ENCODE assay signal across 15 cellular contexts in genomic region chr10:31075434-31075833, GRCh38. TPM values are rescaled to one million over a fixed set of nuclear protein-coding genes. Genes with fewer than 3 reads are reported as not detected.
DNase-seq lines count a peak whose midpoint lies in the region; ATAC-seq and TF ChIP-seq lines count a peak whose summit lies in the region.
"Had no signal": no experiment of that assay in that cellular context is flagged by ENCODE, and none has a peak within 500 bp of the region (broad histone marks: within the 10 kb centered on the region; RNA-seq: fewer than 3 reads in every experiment).

No MANE protein-coding gene starts in this region.

- dilution Hi-C loops in mammary epithelial cell (cut with HindIII; ENCODE audit: low sequenced_read_pairs), result no loop called here

- no peak overlapping the region for H3K27ac Mint-ChIP-seq in immature natural killer cell
- H3K27ac Mint-ChIP-seq: activated naive CD4-positive, alpha-beta T cell treated with anti-CD3 and anti-CD28 coated beads, Interleukin-2, amount 50 U/mL, for 24 hours; naive B cell; T-helper 2 cell treated with Interferon-gamma antibody and Interleukin-4, amounts not matched to agents 5 μg/mL and 100 μg/mL, for 36 hours had no signal

- in situ Hi-C loops in mammary epithelial cell (cut with MboI; ENCODE audit: low sequenced_read_pairs in 2 of 2), result no loop called here
- in situ Hi-C loops in ACHN (cut with HindIII; ENCODE audit: low pct_ligation_motif_present, low pct_unique_long_range_greater_than_20kb, low sequenced_read_pairs), result no loop called here

- no peaks in the 10 kb centered on the region for H4K20me1 ChIP-seq in mammary epithelial cell (ENCODE audit: insufficient read depth, low read length)

- no peak overlapping the region for H3K4me3 ChIP-seq in AG04450 (ENCODE audit: low read depth, low read length)
- H3K4me3 ChIP-seq in mammary epithelial cell (replicated peaks in 1 of 3; ENCODE audit: insufficient read depth in 1 of 3, low read depth in 2 of 3, low read length in 3 of 3), result no peak overlapping the region

- no peak for ATAC-seq in GM21390 (IDR thresholded peaks at IDR 0.05; ENCODE audit: unreplicated experiment)
- ATAC-seq: HepG2 had no signal

- no peaks in the 10 kb centered on the region for H3K36me3 Mint-ChIP-seq in immature natural killer cell
- H3K36me3 Mint-ChIP-seq: activated naive CD4-positive, alpha-beta T cell treated with anti-CD3 and anti-CD28 coated beads, Interleukin-2, amount 50 U/mL, for 24 hours; naive B cell had no signal

- H3K79me2 ChIP-seq in mammary epithelial cell (ENCODE audit: insufficient read depth, low read length), result no peaks in the 10 kb centered on the region

- peaks cover 44% of the 10 kb centered on the region for H3K4me1 ChIP-seq in mammary epithelial cell (ENCODE audit: insufficient read depth, low read length)

- POLR2A ChIA-PET in AG04450 (lab: Yijun Ruan, JAX), result interaction anchor here (0.9 to 1.0 kb wide), 2 partner anchors 56 to 300 kb away, joined by 3 to 4 read pairs; no protein-coding TSS in a partner anchor

- peak; percentile 83 for DNase-seq in AG04450 (ENCODE audit: low read depth, low spot score)
- DNase-seq in HPDE6-E6E7 (ENCODE audit: extremely low spot score), result peak; percentile 14
- peak; percentile 96 for DNase-seq in mammary epithelial cell
- DNase-seq in kidney tubule cell (ENCODE audit: low spot score), result peak; percentile 87
- DNase-seq in GM19240 (ENCODE audit: insufficient read length, low spot score), result no peak
- DNase-seq in ACHN, result no peak
- DNase-seq in immature natural killer cell, result no peak
- DNase-seq: C1 segment of cervical spinal cord; effector CD8-positive, alpha-beta T cell; naive B cell; NCI-H1930 had no signal

- H3K27ac ChIP-seq in AG04450 (ENCODE audit: low read depth, low read length), result peak overlapping the region; percentile 80
- peak overlapping the region; percentile 81 for H3K27ac ChIP-seq in mammary epithelial cell (ENCODE audit: insufficient read depth, low read depth, low read length)

- no peaks in the 10 kb centered on the region for H3K27me3 ChIP-seq in AG04450 (ENCODE audit: control insufficient read depth, insufficient read depth, low read length)
- H3K27me3 ChIP-seq in mammary epithelial cell (ENCODE audit: insufficient read depth, low read length), result no peaks in the 10 kb centered on the region

- H3K27me3 Mint-ChIP-seq in immature natural killer cell (ENCODE audit: low read depth in 3 of 3), result peaks cover 2 to 6% (median 6%) of the 10 kb centered on the region in 3 donors

- H3K36me3 ChIP-seq in mammary epithelial cell (ENCODE audit: insufficient read depth, low read length), result no peaks in the 10 kb centered on the region

- no peaks in the 10 kb centered on the region for H3K9me3 ChIP-seq in AG04450 (ENCODE audit: control insufficient read depth, insufficient read depth, low read length)
- no peaks in the 10 kb centered on the region for H3K9me3 ChIP-seq in mammary epithelial cell (replicated peaks; ENCODE audit: insufficient read depth, low read length)

- peaks cover 0 to 3% (median 0%) of the 10 kb centered on the region in 6 donors for H3K9me3 Mint-ChIP-seq in immature natural killer cell
- H3K9me3 Mint-ChIP-seq: activated naive CD4-positive, alpha-beta T cell treated with anti-CD3 and anti-CD28 coated beads, Interleukin-2, amount 50 U/mL, for 24 hours; T-helper 2 cell treated with Interferon-gamma antibody and Interleukin-4, amounts not matched to agents 5 μg/mL and 100 μg/mL, for 36 hours had no signal

- H2AFZ ChIP-seq in mammary epithelial cell (ENCODE audit: low read depth, low read length), result peak overlapping the region; percentile 10

- no peaks in the 10 kb centered on the region for H3K4me1 Mint-ChIP-seq in immature natural killer cell
- H3K4me1 Mint-ChIP-seq: activated naive CD4-positive, alpha-beta T cell treated with anti-CD3 and anti-CD28 coated beads, Interleukin-2, amount 50 U/mL, for 24 hours; naive B cell had no signal

- intact Hi-C loops in mammary epithelial cell (cut with micrococcal nuclease), result loop anchor here (1.0 to 10.0 kb wide), 2 partner anchors 44 to 291 kb away; partner anchors contain the start of gene ZNF438

- TF ChIP-seq CTCF in AG04450 (IDR thresholded peaks at IDR 0.05; ENCODE audit: low read depth, low read length) (no peak), mammary epithelial cell (conservative IDR thresholded peaks at IDR 0.05 in 1 of 2, IDR thresholded peaks at IDR 0.05 in 1 of 2; ENCODE audit: extremely low read depth in 1 of 2, insufficient read depth in 1 of 2, low read depth in 1 of 2, low read length in 2 of 2) (no peak)

- H3K4me2 ChIP-seq in mammary epithelial cell (ENCODE audit: insufficient read depth, low read depth, low read length), result peak overlapping the region; percentile 43

- CTCF ChIA-PET in AG04450 (lab: Charles Lee) (no interaction called here), mammary epithelial cell (lab: Charles Lee; ENCODE audit: low non-redundant PET) (no interaction called here)

- no peak overlapping the region for H3K4me3 Mint-ChIP-seq in immature natural killer cell
- H3K4me3 Mint-ChIP-seq: activated naive CD4-positive, alpha-beta T cell treated with anti-CD3 and anti-CD28 coated beads, Interleukin-2, amount 50 U/mL, for 24 hours; naive B cell; T-helper 2 cell treated with Interferon-gamma antibody and Interleukin-4, amounts not matched to agents 5 μg/mL and 100 μg/mL, for 36 hours had no signal

- WGBS in mammary epithelial cell (ENCODE audit: low coverage, missing lambda C conversion rate), result 0% methylated on average over 4 of the region's 4 CpGs

- no peak overlapping the region for H3K9ac ChIP-seq in mammary epithelial cell (ENCODE audit: insufficient read depth, low read length)

- BruUV-seq in mammary epithelial cell (replicated peaks; lab: Mats Ljungman, UMichigan), result no TSS peak

RNA-seq across cellular contexts. Expression of gene ZNF438, which starts 43.8 kb away (rescaled TPM):
- polyA plus RNA-seq in AG04450 (2011; rRNA removed) (4.4 and 5.0 TPM in 2 replicates), mammary epithelial cell (1.7 TPM), immature natural killer cell (1 to 10 TPM; 1.6 to 5.0 (median 3.4) TPM)
- 5.2 and 7.6 TPM in 2 replicates for polyA minus RNA-seq in AG04450 (2011; rRNA and poly(A)+ RNA removed)
- 1 to 10 TPM; 1.2 to 3.2 TPM for total RNA-seq in mammary epithelial cell
- polyA minus RNA-seq in mammary epithelial cell, result 0.67 TPM

Comparison
In these comparisons a context has a peak if more than half of its experiments do, and no peak if none do; other contexts are left out.
1. DNase-seq: peak in AG04450 (single experiment), HPDE6-E6E7 (single experiment), mammary epithelial cell (single experiment) and kidney tubule cell (single experiment); none in GM19240 (single experiment), ACHN (single experiment) and immature natural killer cell (0 of 3).